17 cellular contexts compared by ENCODE assay signal in the genomic region with DNA sequence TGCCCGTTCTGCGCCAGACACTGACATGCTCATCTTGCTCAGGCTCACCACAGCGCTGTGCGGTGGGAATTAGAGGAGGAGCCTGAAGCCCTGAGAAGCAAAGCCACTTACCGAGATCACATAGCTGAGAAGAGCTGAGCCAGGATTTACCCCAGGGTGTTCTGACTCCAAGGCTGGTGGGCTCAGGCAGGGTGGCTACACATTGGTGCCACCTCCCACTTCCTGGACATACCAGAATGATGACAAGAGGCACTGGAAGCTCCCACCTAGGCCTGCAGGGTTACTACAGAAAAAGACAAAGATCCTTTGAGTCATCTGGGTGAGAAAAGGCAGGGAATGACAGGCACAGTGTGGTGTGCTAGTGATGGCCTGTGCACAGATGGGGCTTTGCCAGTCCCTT. TPM values are rescaled to one million over a fixed set of nuclear protein-coding genes. Genes with fewer than 3 reads are reported as not detected.
DNase-seq lines count a peak whose midpoint lies in the region; ATAC-seq, FAIRE-seq and TF ChIP-seq lines count a peak whose summit lies in the region.
"Had no signal": no experiment of that assay in that cellular context is flagged by ENCODE, and none has a peak within 500 bp of the region (broad histone marks: within the 10 kb centered on the region; RNA-seq: fewer than 3 reads in every experiment).

No MANE protein-coding gene starts in this region.

- no peaks in the 10 kb centered on the region for H3K4me1 Mint-ChIP-seq in stimulated activated memory B cell treated with anti-CD40 and anti-IgM and Interleukin-4, amounts not matched to agents 10 μg/mL and 1 μg/mL and 100 μg/mL, for 72 hours
- H3K4me1 Mint-ChIP-seq: nephron had no signal

- H3K36me3 Mint-ChIP-seq in stimulated activated memory B cell treated with anti-CD40 and anti-IgM and Interleukin-4, amounts not matched to agents 10 μg/mL and 1 μg/mL and 100 μg/mL, for 72 hours: no peaks in the 10 kb centered on the region

- H3K9me3 Mint-ChIP-seq in stimulated activated memory B cell treated with anti-CD40 and anti-IgM and Interleukin-4, amounts not matched to agents 10 μg/mL and 1 μg/mL and 100 μg/mL, for 72 hours: peaks cover 15% of the 10 kb centered on the region
- H3K9me3 Mint-ChIP-seq: dendritic cell treated with granulocyte-macrophage colony-stimulating factor and Interleukin-4, amounts not matched to agents 40 ng/mL and 50 ng/mL, for 4 days had no signal

- H3K27me3 Mint-ChIP-seq in stimulated activated memory B cell treated with anti-CD40 and anti-IgM and Interleukin-4, amounts not matched to agents 10 μg/mL and 1 μg/mL and 100 μg/mL, for 72 hours: no peaks in the 10 kb centered on the region

- no peak overlapping the region for H3K4me3 Mint-ChIP-seq in stimulated activated memory B cell treated with anti-CD40 and anti-IgM and Interleukin-4, amounts not matched to agents 10 μg/mL and 1 μg/mL and 100 μg/mL, for 72 hours
- H3K4me3 Mint-ChIP-seq: activated naive CD8-positive, alpha-beta T cell treated with anti-CD3 and anti-CD28 coated beads, Interleukin-2, amount 10 ng/mL, durations not matched to agents 7 days and 5 days; dendritic cell treated with granulocyte-macrophage colony-stimulating factor and Interleukin-4, amounts not matched to agents 40 ng/mL and 50 ng/mL, for 4 days; nephron had no signal

- no peak for ATAC-seq in GM21390 (IDR thresholded peaks at IDR 0.05; ENCODE audit: unreplicated experiment)
- ATAC-seq in stimulated activated memory B cell treated with anti-CD40 and anti-IgM and Interleukin-4, amounts not matched to agents 10 μg/mL and 1 μg/mL and 100 μg/mL, for 72 hours: no peak
- ATAC-seq: left colon had no signal

- no peak overlapping the region for H3K27ac Mint-ChIP-seq in stimulated activated memory B cell treated with anti-CD40 and anti-IgM and Interleukin-4, amounts not matched to agents 10 μg/mL and 1 μg/mL and 100 μg/mL, for 72 hours
- H3K27ac Mint-ChIP-seq: activated naive CD8-positive, alpha-beta T cell treated with anti-CD3 and anti-CD28 coated beads, Interleukin-2, amount 10 ng/mL, durations not matched to agents 7 days and 5 days; dendritic cell treated with granulocyte-macrophage colony-stimulating factor and Interleukin-4, amounts not matched to agents 40 ng/mL and 50 ng/mL, for 4 days; nephron had no signal

- FAIRE-seq in H54 (lab: Jason Lieb, UNC): peak; percentile 36
- FAIRE-seq: TTC549 had no signal

- DNase-seq in H54 (ENCODE audit: insufficient read length, low spot score) (no peak), RPMI7951 (ENCODE audit: low read depth) (peak; percentile 100), epithelial cell of prostate (ENCODE audit: low read depth, low spot score) (no peak), renal cortical epithelial cell (ENCODE audit: low read depth) (peak; percentile 45), NCI-H1092 (lab: John Stamatoyannopoulos, UW) (no peak), NCI-H1417 (lab: John Stamatoyannopoulos, UW) (no peak)
- DNase-seq: activated naive CD8-positive, alpha-beta T cell treated with anti-CD3 and anti-CD28 coated beads, Interleukin-2, amount 10 ng/mL, durations not matched to agents 7 days and 5 days; COR-L47; left colon; NCI-H345; Peyer's patch; tibial artery had no signal

- peak overlapping the region; percentile 90 for H3K27ac ChIP-seq in epithelial cell of prostate
- H3K27ac ChIP-seq: Peyer's patch, tibial artery had no signal

- no peak for TF ChIP-seq POLR2A in H54 (IDR thresholded peaks at IDR 0.05; ENCODE audit: low read depth, low read length)

RNA-seq across cellular contexts. Expression of a gene that starts 24.4 kb away (rescaled TPM):
- total RNA-seq in RPMI7951 (2014; rRNA removed; shearing (Covaris generic)): 527 and 564 TPM in 2 replicates
- 131 and 138 TPM in 2 replicates for total RNA-seq in renal cortical epithelial cell

RNA-seq across cellular contexts. Expression of a gene that starts 49.4 kb away (rescaled TPM):
- 35.2 and 44.1 TPM in 2 replicates for total RNA-seq in RPMI7951 (2014; rRNA removed; shearing (Covaris generic))
- 30.6 and 50.1 TPM in 2 replicates for total RNA-seq in renal cortical epithelial cell

Comparison
In these comparisons a context has a peak if more than half of its experiments do, and no peak if none do; other contexts are left out.
1. DNase-seq: peak in RPMI7951 (single experiment) and renal cortical epithelial cell (single experiment); none in H54 (single experiment), epithelial cell of prostate (single experiment), NCI-H1092 (single experiment) and NCI-H1417 (0 of 3).